Comparison of ENCODE assay signal across 19 cellular contexts in the genomic region with DNA sequence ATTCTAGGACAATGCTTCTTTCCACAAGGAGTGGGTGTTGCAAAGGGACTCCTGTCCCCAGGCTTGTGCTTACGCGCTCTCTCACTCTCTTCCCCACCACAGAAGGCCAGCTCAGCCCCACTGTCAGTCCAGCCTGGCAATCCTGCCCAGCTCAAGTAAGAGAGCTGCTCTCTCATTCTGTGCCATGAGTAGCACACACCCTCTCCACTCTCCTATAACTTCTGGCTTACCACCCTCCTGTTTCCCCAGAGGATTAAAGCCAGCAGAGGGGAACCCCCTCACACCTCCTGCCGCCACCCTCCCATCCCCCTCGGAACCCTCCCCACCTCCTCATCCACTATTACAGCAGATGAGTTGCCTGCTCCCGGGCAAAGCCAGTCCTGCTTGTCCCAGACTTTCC. TPM values are rescaled to one million over a fixed set of nuclear protein-coding genes. Genes with fewer than 3 reads are reported as not detected.
DNase-seq lines count a peak whose midpoint lies in the region; ATAC-seq, FAIRE-seq and TF ChIP-seq lines count a peak whose summit lies in the region.
"Had no signal": no experiment of that assay in that cellular context is flagged by ENCODE, and none has a peak within 500 bp of the region (broad histone marks: within the 10 kb centered on the region; RNA-seq: fewer than 3 reads in every experiment).

No MANE protein-coding gene starts in this region.

- peak; percentile 27 for FAIRE-seq in GM12892 (lab: Jason Lieb, UNC)
- FAIRE-seq: RCC 7860 had no signal

- peaks cover 1% of the 10 kb centered on the region for H3K9me3 Mint-ChIP-seq in glutamatergic neuron (ENCODE audit: unreplicated experiment)
- no peaks in the 10 kb centered on the region for H3K9me3 Mint-ChIP-seq in activated CD4-positive, alpha-beta T cell treated with anti-CD3 and anti-CD28 coated beads, Interleukin-2, amount 10 ng/mL, durations not matched to agents 7 days and 5 days
- H3K9me3 Mint-ChIP-seq: activated T-helper 2 cell treated with anti-CD3 and anti-CD28 coated beads, Interferon-gamma antibody, Interleukin-2, Interleukin-4, amounts not matched to agents 10 μg/mL and 5 μg/mL and 100 μg/mL, durations not matched to agents 14 hours and 24 hours and 36 hours; dendritic cell treated with granulocyte-macrophage colony-stimulating factor and Interleukin-4, amounts not matched to agents 40 ng/mL and 50 ng/mL, for 4 days; HFFc6; stimulated activated naive CD8-positive, alpha-beta T cell treated with anti-CD3 and anti-CD28 coated beads, Interleukin-15, Interleukin-2, amounts not matched to agents 100 ng/mL and 50 ng/mL, for 24 hours; type B pancreatic cell had no signal

- no peaks in the 10 kb centered on the region for H3K36me3 Mint-ChIP-seq in glutamatergic neuron (ENCODE audit: unreplicated experiment)
- no peaks in the 10 kb centered on the region for H3K36me3 Mint-ChIP-seq in activated CD4-positive, alpha-beta T cell treated with anti-CD3 and anti-CD28 coated beads, Interleukin-2, amount 10 ng/mL, durations not matched to agents 7 days and 5 days (ENCODE audit: low read depth)

- CTCF ChIA-PET in activated CD4-positive, alpha-beta T cell treated with anti-CD3 and anti-CD28 coated beads, Interleukin-2, amount 10 ng/mL, durations not matched to agents 7 days and 5 days (lab: Charles Lee), result interaction anchor here (0.6 to 1.3 kb wide), 2 partner anchors 33 to 1658 kb away, joined by 3 read pairs; no protein-coding TSS in a partner anchor

- no peaks in the 10 kb centered on the region for H3K9me3 ChIP-seq in SJCRH30 (replicated peaks)
- no peaks in the 10 kb centered on the region for H3K9me3 ChIP-seq in psoas muscle
- H3K9me3 ChIP-seq: gastrocnemius medialis, sigmoid colon had no signal

- peaks cover 41% of the 10 kb centered on the region for H3K4me1 Mint-ChIP-seq in glutamatergic neuron (ENCODE audit: low read depth, unreplicated experiment)
- H3K4me1 Mint-ChIP-seq in activated CD4-positive, alpha-beta T cell treated with anti-CD3 and anti-CD28 coated beads, Interleukin-2, amount 10 ng/mL, durations not matched to agents 7 days and 5 days, result peaks cover 6% of the 10 kb centered on the region

- POLR2A ChIA-PET in activated CD4-positive, alpha-beta T cell treated with anti-CD3 and anti-CD28 coated beads, Interleukin-2, amount 10 ng/mL, durations not matched to agents 7 days and 5 days (lab: Charles Lee), result no interaction called here

- TF ChIP-seq CTCF in glutamatergic neuron (IDR thresholded peaks at IDR 0.05; ENCODE audit: partially characterized antibody, unreplicated experiment) (no peak), psoas muscle (IDR thresholded peaks at IDR 0.05) (no peak)

- no peaks in the 10 kb centered on the region for H3K27me3 ChIP-seq in SJCRH30
- H3K27me3 ChIP-seq in psoas muscle (ENCODE audit: insufficient read depth in 3 of 3, low read length in 2 of 3), result no peaks in the 10 kb centered on the region
- H3K27me3 ChIP-seq: gastrocnemius medialis, sigmoid colon had no signal

- H3K4me3 ChIP-seq in SJCRH30 (no peak overlapping the region; the same call in 1 of the 2 replicates), psoas muscle (no peak overlapping the region)
- H3K4me3 ChIP-seq: gastrocnemius medialis, sigmoid colon had no signal

- peak overlapping the region; percentile 70 for H3K27ac Mint-ChIP-seq in glutamatergic neuron (ENCODE audit: unreplicated experiment)
- no peak overlapping the region for H3K27ac Mint-ChIP-seq in activated CD4-positive, alpha-beta T cell treated with anti-CD3 and anti-CD28 coated beads, Interleukin-2, amount 10 ng/mL, durations not matched to agents 7 days and 5 days
- H3K27ac Mint-ChIP-seq: activated T-helper 2 cell treated with anti-CD3 and anti-CD28 coated beads, Interferon-gamma antibody, Interleukin-2, Interleukin-4, amounts not matched to agents 10 μg/mL and 5 μg/mL and 100 μg/mL, durations not matched to agents 14 hours and 24 hours and 36 hours; HFFc6; stimulated activated naive CD8-positive, alpha-beta T cell treated with anti-CD3 and anti-CD28 coated beads, Interleukin-15, Interleukin-2, amounts not matched to agents 100 ng/mL and 50 ng/mL, for 24 hours had no signal

- no peak overlapping the region for H3K4me3 Mint-ChIP-seq in glutamatergic neuron (ENCODE audit: unreplicated experiment)
- no peak overlapping the region for H3K4me3 Mint-ChIP-seq in activated CD4-positive, alpha-beta T cell treated with anti-CD3 and anti-CD28 coated beads, Interleukin-2, amount 10 ng/mL, durations not matched to agents 7 days and 5 days
- H3K4me3 Mint-ChIP-seq: dendritic cell treated with granulocyte-macrophage colony-stimulating factor and Interleukin-4, amounts not matched to agents 40 ng/mL and 50 ng/mL, for 4 days; HFFc6; stimulated activated naive CD8-positive, alpha-beta T cell treated with anti-CD3 and anti-CD28 coated beads, Interleukin-15, Interleukin-2, amounts not matched to agents 100 ng/mL and 50 ng/mL, for 24 hours; type B pancreatic cell had no signal

- H3K27ac ChIP-seq in SJCRH30, result peak overlapping the region; percentile 100
- H3K27ac ChIP-seq in psoas muscle, result no peak overlapping the region

- H3K4me1 ChIP-seq in SJCRH30, result peaks cover 78% of the 10 kb centered on the region
- H3K4me1 ChIP-seq in psoas muscle, result peaks cover 29% of the 10 kb centered on the region

- DNase-seq in GM12892 (ENCODE audit: insufficient read length), result no peak
- DNase-seq in SJCRH30, result peak; percentile 50 to 67
- no peak for DNase-seq in glutamatergic neuron
- DNase-seq in psoas muscle, result no peak
- no peak for DNase-seq in activated CD4-positive, alpha-beta T cell treated with anti-CD3 and anti-CD28 coated beads, Interleukin-2, amount 10 ng/mL, durations not matched to agents 7 days and 5 days
- DNase-seq in erythroblast (lab: John Stamatoyannopoulos, UW), result no peak
- DNase-seq in sciatic nerve (ENCODE audit: low spot score), result no peak
- DNase-seq: COR-L47; gastrocnemius medialis; HFFc6; NCI-H187 treated with DMSO at 0.1 percent for 48 hours; sigmoid colon; stimulated activated CD4-positive, alpha-beta T cell treated with anti-CD3 and anti-CD28 coated beads, Interleukin-1b, Interleukin-23, amount 100 ng/mL, for 48 hours had no signal

- ATAC-seq in psoas muscle, result peak in 3 of 4 donors; percentile 26 to 49 (median 27)
- no peak for ATAC-seq in GM21723 (IDR thresholded peaks at IDR 0.05; ENCODE audit: unreplicated experiment)
- no peak for ATAC-seq in sciatic nerve

- peaks cover 9% of the 10 kb centered on the region for H3K27me3 Mint-ChIP-seq in glutamatergic neuron (ENCODE audit: unreplicated experiment)
- H3K27me3 Mint-ChIP-seq in activated CD4-positive, alpha-beta T cell treated with anti-CD3 and anti-CD28 coated beads, Interleukin-2, amount 10 ng/mL, durations not matched to agents 7 days and 5 days, result no peaks in the 10 kb centered on the region
- H3K27me3 Mint-ChIP-seq: dendritic cell treated with granulocyte-macrophage colony-stimulating factor and Interleukin-4, amounts not matched to agents 40 ng/mL and 50 ng/mL, for 4 days; stimulated activated naive CD8-positive, alpha-beta T cell treated with anti-CD3 and anti-CD28 coated beads, Interleukin-15, Interleukin-2, amounts not matched to agents 100 ng/mL and 50 ng/mL, for 24 hours; type B pancreatic cell had no signal

- TF ChIP-seq POLR2A in GM12892 (IDR thresholded peaks at IDR 0.05; ENCODE audit: low read depth, low read length) (no peak), erythroblast (IDR thresholded peaks at IDR 0.05; ENCODE audit: low read length) (no peak)

- intact Hi-C loops in psoas muscle (cut with DNase I), result no loop called here
- intact Hi-C loops in sciatic nerve (cut with DNase I), result no loop called here

- H3K36me3 ChIP-seq in SJCRH30, result peaks cover 42% of the 10 kb centered on the region
- H3K36me3 ChIP-seq in psoas muscle (ENCODE audit: insufficient read depth in 1 of 2, low read depth in 1 of 2), result peaks cover 0 to 10% of the 10 kb centered on the region in 2 donors

- 56 to 72% (median 63%) methylated on average over 5 of the region's 5 CpGs for WGBS in psoas muscle, 3 donors

RNA-seq across cellular contexts. Expression of a gene that starts 17.1 kb away (rescaled TPM):
- 2.5 TPM for polyA plus RNA-seq in GM12892 (2012; ENCODE audit: missing spikeins)
- 80.1 and 80.7 TPM in 2 replicates for total RNA-seq in SJCRH30 (2014; rRNA removed; shearing (Covaris generic))
- 64.3 TPM for total RNA-seq in glutamatergic neuron (ENCODE audit: unreplicated experiment)
- 10 to 100 TPM; 11.7 to 16.5 (median 12.8) TPM for total RNA-seq in psoas muscle
- polyA plus RNA-seq in psoas muscle, result 1 to 10 TPM; 6.8 to 7.8 (median 7.1) TPM
- total RNA-seq in activated CD4-positive, alpha-beta T cell treated with anti-CD3 and anti-CD28 coated beads, Interleukin-2, amount 10 ng/mL, durations not matched to agents 7 days and 5 days, result 1 to 10 TPM; 4.0 to 4.5 TPM
- 38.2 TPM for total RNA-seq in sciatic nerve

RNA-seq across cellular contexts. Expression of a gene that starts 31.8 kb away (rescaled TPM):
- 3.9 TPM for polyA plus RNA-seq in GM12892 (2012; ENCODE audit: missing spikeins)
- total RNA-seq in SJCRH30 (2014; rRNA removed; shearing (Covaris generic)), result 4.7 and 5.3 TPM in 2 replicates
- total RNA-seq in glutamatergic neuron (ENCODE audit: unreplicated experiment) (5.9 TPM), psoas muscle (1 to 10 TPM; 1.6 to 3.5 (median 3.3) TPM), sciatic nerve (3.9 TPM)
- 1 to 10 TPM; 1.8 to 9.0 (median 3.1) TPM for polyA plus RNA-seq in psoas muscle
- total RNA-seq in activated CD4-positive, alpha-beta T cell treated with anti-CD3 and anti-CD28 coated beads, Interleukin-2, amount 10 ng/mL, durations not matched to agents 7 days and 5 days, result 1 to 10 TPM; 7.7 to 8.7 TPM

Comparison
In these comparisons a context has a peak if more than half of its experiments do, and no peak if none do; other contexts are left out.
1. DNase-seq: peak in SJCRH30 (2 of 2); none in GM12892 (single experiment), glutamatergic neuron (single experiment), psoas muscle (0 of 2), activated CD4-positive, alpha-beta T cell treated with anti-CD3 and anti-CD28 coated beads, Interleukin-2, amount 10 ng/mL, durations not matched to agents 7 days and 5 days (single experiment), erythroblast (0 of 2) and sciatic nerve (single experiment).
2. ATAC-seq: peak in psoas muscle (3 of 4); none in GM21723 (single experiment) and sciatic nerve (single experiment).